ENCODE assay signal across 8 cellular contexts in the genomic region with DNA sequence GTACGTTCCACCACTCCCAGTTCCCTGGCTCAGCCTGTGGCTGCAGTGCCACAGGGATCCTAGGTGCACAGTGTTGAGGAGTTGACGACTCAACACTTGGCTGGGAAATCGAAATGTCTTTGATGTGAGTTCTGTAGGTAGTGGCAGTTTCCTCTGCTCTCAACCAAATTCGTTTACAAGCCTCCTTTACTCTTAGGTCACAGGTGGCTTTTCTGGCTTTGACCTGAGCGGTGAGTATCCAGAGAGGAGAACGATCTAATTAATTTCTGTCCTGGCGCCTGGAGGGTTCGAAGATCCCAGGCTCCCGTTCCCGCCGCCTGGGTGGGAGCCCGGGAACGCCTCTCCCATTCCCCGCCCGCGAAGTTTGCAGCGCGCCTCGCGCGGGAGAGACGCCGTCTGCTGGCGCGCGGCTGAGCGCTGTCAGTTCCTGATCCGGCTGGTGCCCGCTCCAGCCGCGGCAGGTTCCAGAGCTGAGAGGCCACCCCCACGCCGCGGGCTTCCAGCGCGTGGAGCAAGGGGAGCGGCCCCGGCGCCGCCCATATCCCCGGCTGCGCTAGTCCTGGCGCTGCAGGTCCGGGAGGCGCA. TPM values are rescaled to one million over a fixed set of nuclear protein-coding genes. Genes with fewer than 3 reads are reported as not detected.
DNase-seq lines count a peak whose midpoint lies in the region; ATAC-seq and TF ChIP-seq lines count a peak whose summit lies in the region.

A gene with protein sequence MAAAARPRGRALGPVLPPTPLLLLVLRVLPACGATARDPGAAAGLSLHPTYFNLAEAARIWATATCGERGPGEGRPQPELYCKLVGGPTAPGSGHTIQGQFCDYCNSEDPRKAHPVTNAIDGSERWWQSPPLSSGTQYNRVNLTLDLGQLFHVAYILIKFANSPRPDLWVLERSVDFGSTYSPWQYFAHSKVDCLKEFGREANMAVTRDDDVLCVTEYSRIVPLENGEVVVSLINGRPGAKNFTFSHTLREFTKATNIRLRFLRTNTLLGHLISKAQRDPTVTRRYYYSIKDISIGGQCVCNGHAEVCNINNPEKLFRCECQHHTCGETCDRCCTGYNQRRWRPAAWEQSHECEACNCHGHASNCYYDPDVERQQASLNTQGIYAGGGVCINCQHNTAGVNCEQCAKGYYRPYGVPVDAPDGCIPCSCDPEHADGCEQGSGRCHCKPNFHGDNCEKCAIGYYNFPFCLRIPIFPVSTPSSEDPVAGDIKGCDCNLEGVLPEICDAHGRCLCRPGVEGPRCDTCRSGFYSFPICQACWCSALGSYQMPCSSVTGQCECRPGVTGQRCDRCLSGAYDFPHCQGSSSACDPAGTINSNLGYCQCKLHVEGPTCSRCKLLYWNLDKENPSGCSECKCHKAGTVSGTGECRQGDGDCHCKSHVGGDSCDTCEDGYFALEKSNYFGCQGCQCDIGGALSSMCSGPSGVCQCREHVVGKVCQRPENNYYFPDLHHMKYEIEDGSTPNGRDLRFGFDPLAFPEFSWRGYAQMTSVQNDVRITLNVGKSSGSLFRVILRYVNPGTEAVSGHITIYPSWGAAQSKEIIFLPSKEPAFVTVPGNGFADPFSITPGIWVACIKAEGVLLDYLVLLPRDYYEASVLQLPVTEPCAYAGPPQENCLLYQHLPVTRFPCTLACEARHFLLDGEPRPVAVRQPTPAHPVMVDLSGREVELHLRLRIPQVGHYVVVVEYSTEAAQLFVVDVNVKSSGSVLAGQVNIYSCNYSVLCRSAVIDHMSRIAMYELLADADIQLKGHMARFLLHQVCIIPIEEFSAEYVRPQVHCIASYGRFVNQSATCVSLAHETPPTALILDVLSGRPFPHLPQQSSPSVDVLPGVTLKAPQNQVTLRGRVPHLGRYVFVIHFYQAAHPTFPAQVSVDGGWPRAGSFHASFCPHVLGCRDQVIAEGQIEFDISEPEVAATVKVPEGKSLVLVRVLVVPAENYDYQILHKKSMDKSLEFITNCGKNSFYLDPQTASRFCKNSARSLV (N-terminal part only) (plus strand): TSS at position 423 of the 585 bp plus-strand sequence. CDS start 231 bp downstream, outside the sequence.

- H3K27me3 ChIP-seq in vagina (no peaks in the 10 kb centered on the region), Karpas-422 (ENCODE audit: low read length) (no peaks in the 10 kb centered on the region)

- no peaks in the 10 kb centered on the region for H3K9me2 ChIP-seq in Karpas-422 (replicated peaks; ENCODE audit: insufficient read depth, low read length)

- peak in 1 of 2 donors; percentile 60 for TF ChIP-seq POLR2A in vagina (IDR thresholded peaks at IDR 0.05)

- H3K9ac ChIP-seq in Karpas-422 (ENCODE audit: low read length): no peak within 1 kb of the TSS

- H3K4me1 ChIP-seq in vagina (peaks cover 22% of the 10 kb centered on the region), Karpas-422 (ENCODE audit: low read length) (no peaks in the 10 kb centered on the region)

- H3K36me3 ChIP-seq in vagina (no peaks in the 10 kb centered on the region), Karpas-422 (ENCODE audit: insufficient read depth, low read length) (no peaks in the 10 kb centered on the region)

- ATAC-seq in GM18909 (IDR thresholded peaks at IDR 0.05; ENCODE audit: poor library complexity, unreplicated experiment): peak; percentile 63
- ATAC-seq in activated T-cell treated with anti-CD3 and anti-CD28 coated beads, Interleukin-2, amount 50 U/mL, for 4 hours: peak; percentile 77 to 90
- peak; percentile 68 to 73 for ATAC-seq in natural killer cell treated with Interleukin-12 subunit alpha and Interleukin-12 subunit beta and Interleukin-15 and Interleukin-18, amount 100 ng/mL, for 72 hours

- no peak within 1 kb of the TSS for H3K27ac Mint-ChIP-seq in natural killer cell treated with Interleukin-12 subunit alpha and Interleukin-12 subunit beta and Interleukin-15 and Interleukin-18, amount 100 ng/mL, for 72 hours

- H3K79me2 ChIP-seq in Karpas-422 (ENCODE audit: low read length): no peaks in the 10 kb centered on the region

- H3K27me3 Mint-ChIP-seq in activated T-cell treated with anti-CD3 and anti-CD28 coated beads, Interleukin-2, amount 50 U/mL, for 4 hours (ENCODE audit: low read depth): peaks cover 45% of the 10 kb centered on the region
- H3K27me3 Mint-ChIP-seq in natural killer cell treated with Interleukin-12 subunit alpha and Interleukin-12 subunit beta and Interleukin-15 and Interleukin-18, amount 100 ng/mL, for 72 hours: peaks cover 38 to 45% of the 10 kb centered on the region in 2 donors

- H3K9me3 ChIP-seq in vagina: no peaks in the 10 kb centered on the region
- H3K9me3 ChIP-seq in Karpas-422 (ENCODE audit: low read length): no peaks in the 10 kb centered on the region

- H3K4me1 Mint-ChIP-seq in activated T-cell treated with anti-CD3 and anti-CD28 coated beads, Interleukin-2, amount 50 U/mL, for 4 hours (ENCODE audit: low read depth): peaks cover 11% of the 10 kb centered on the region
- H3K4me1 Mint-ChIP-seq in natural killer cell treated with Interleukin-12 subunit alpha and Interleukin-12 subunit beta and Interleukin-15 and Interleukin-18, amount 100 ng/mL, for 72 hours (ENCODE audit: low read depth in 2 of 2): peaks cover 0 to 7% of the 10 kb centered on the region in 2 donors

- peak within 1 kb of the TSS; percentile 66 for H3K4me3 Mint-ChIP-seq in activated T-cell treated with anti-CD3 and anti-CD28 coated beads, Interleukin-2, amount 50 U/mL, for 4 hours
- H3K4me3 Mint-ChIP-seq in natural killer cell treated with Interleukin-12 subunit alpha and Interleukin-12 subunit beta and Interleukin-15 and Interleukin-18, amount 100 ng/mL, for 72 hours: peak within 1 kb of the TSS; percentile 17

- intact Hi-C loops in vagina (cut with DNase I): no loop called here

- no peaks in the 10 kb centered on the region for H3K9me3 Mint-ChIP-seq in activated T-cell treated with anti-CD3 and anti-CD28 coated beads, Interleukin-2, amount 50 U/mL, for 4 hours
- H3K9me3 Mint-ChIP-seq in natural killer cell treated with Interleukin-12 subunit alpha and Interleukin-12 subunit beta and Interleukin-15 and Interleukin-18, amount 100 ng/mL, for 72 hours: no peaks in the 10 kb centered on the region

- H3K36me3 Mint-ChIP-seq in activated T-cell treated with anti-CD3 and anti-CD28 coated beads, Interleukin-2, amount 50 U/mL, for 4 hours (ENCODE audit: insufficient read depth): no peaks in the 10 kb centered on the region
- H3K36me3 Mint-ChIP-seq in natural killer cell treated with Interleukin-12 subunit alpha and Interleukin-12 subunit beta and Interleukin-15 and Interleukin-18, amount 100 ng/mL, for 72 hours: no peaks in the 10 kb centered on the region

- DNase-seq in A172 (ENCODE audit: low spot score) (peak; percentile 40), NCI-H2227 treated with DMSO at 0.1 percent for 48 hours (lab: John Stamatoyannopoulos, UW) (peak; percentile 72), fibroblast of the aortic adventitia (ENCODE audit: low read depth) (peak; percentile 31), vagina (ENCODE audit: extremely low spot score in 2 of 2) (no peak), Karpas-422 (no peak)
- peak; percentile 12 for DNase-seq in activated T-cell treated with anti-CD3 and anti-CD28 coated beads, Interleukin-2, amount 50 U/mL, for 4 hours
- DNase-seq in natural killer cell treated with Interleukin-12 subunit alpha and Interleukin-12 subunit beta and Interleukin-15 and Interleukin-18, amount 100 ng/mL, for 72 hours (ENCODE audit: low spot score): no peak

- H3K4me3 ChIP-seq in fibroblast of the aortic adventitia (ENCODE audit: low read depth, low read length) (peak within 1 kb of the TSS; percentile 62), vagina (peak within 1 kb of the TSS; percentile 57 to 72), Karpas-422 (ENCODE audit: low read length) (no peak within 1 kb of the TSS)

- TF ChIP-seq CTCF in fibroblast of the aortic adventitia (IDR thresholded peaks at IDR 0.05; ENCODE audit: insufficient read depth, low read length) (peak; percentile 15), vagina (IDR thresholded peaks at IDR 0.05) (no peak)

- H3K27ac ChIP-seq in vagina (peak within 1 kb of the TSS; percentile 91), Karpas-422 (ENCODE audit: low read length) (no peak within 1 kb of the TSS)

- no peaks in the 10 kb centered on the region for H4K20me1 ChIP-seq in Karpas-422 (ENCODE audit: insufficient read depth, low read depth, low read length)

- no peak within 1 kb of the TSS for H3K4me2 ChIP-seq in Karpas-422 (ENCODE audit: low read depth, low read length, poor library complexity, severe bottlenecking)

- no peak within 1 kb of the TSS for H2AFZ ChIP-seq in Karpas-422 (ENCODE audit: low read length)

RNA-seq across cellular contexts. Expression of the gene that starts here (rescaled TPM):
- total RNA-seq in A172 (2014; rRNA removed; shearing (Covaris generic)): 1.5 and 2.7 TPM in 2 replicates
- total RNA-seq in activated T-cell treated with anti-CD3 and anti-CD28 coated beads, Interleukin-2, amount 50 U/mL, for 4 hours: under 1 TPM; 0.08 to 0.20 (median 0.11) TPM
- total RNA-seq in fibroblast of the aortic adventitia (ENCODE audit: low replicate concordance) (5.1 and 15.7 TPM in 2 replicates), vagina (106 TPM)
- under 1 TPM; 0.10 to 0.11 TPM for total RNA-seq in natural killer cell treated with Interleukin-12 subunit alpha and Interleukin-12 subunit beta and Interleukin-15 and Interleukin-18, amount 100 ng/mL, for 72 hours
- not detected in 2 replicates for total RNA-seq in Karpas-422 (2014; rRNA removed; shearing (Covaris generic); ENCODE audit: low replicate concordance)

Comparison
In these comparisons a context has a peak if more than half of its experiments do, and no peak if none do; other contexts are left out.
1. Peak in DNase-seq and ATAC-seq in activated T-cell treated with anti-CD3 and anti-CD28 coated beads, Interleukin-2, amount 50 U/mL, for 4 hours; RNA of the gene not detected or under 1 TPM.
2. Peak in ATAC-seq in natural killer cell treated with Interleukin-12 subunit alpha and Interleukin-12 subunit beta and Interleukin-15 and Interleukin-18, amount 100 ng/mL, for 72 hours; RNA of the gene not detected or under 1 TPM.
3. DNase-seq: peak in A172 (single experiment), NCI-H2227 treated with DMSO at 0.1 percent for 48 hours (single experiment) and fibroblast of the aortic adventitia (single experiment); none in natural killer cell treated with Interleukin-12 subunit alpha and Interleukin-12 subunit beta and Interleukin-15 and Interleukin-18, amount 100 ng/mL, for 72 hours (single experiment), vagina (0 of 2) and Karpas-422 (single experiment).
4. Peak in every context shown above with its lines, with median percentiles within 50 percentile points of each other: ATAC-seq.